Comparison of ENCODE assay signal across 8 cellular contexts in genomic region chr17:4948997-4949320, GRCh38. TPM values are rescaled to one million over a fixed set of nuclear protein-coding genes. Genes with fewer than 3 reads are reported as not detected.
DNase-seq lines count a peak whose midpoint lies in the region; ATAC-seq and TF ChIP-seq lines count a peak whose summit lies in the region.

No MANE protein-coding gene starts in this region.

- BruUV-seq in IMR-90 (replicated peaks; lab: Mats Ljungman, UMichigan): no TSS peak

- in situ Hi-C loops in IMR-90 (cut with MboI; ENCODE audit: low sequenced_read_pairs): no loop called here
- in situ Hi-C loops in SK-MEL-5 (cut with HindIII; ENCODE audit: low pct_unique_long_range_greater_than_20kb, low sequenced_read_pairs): no loop called here

- H2AFZ ChIP-seq in IMR-90 (replicated peaks; ENCODE audit: low read length, poor library complexity): peak overlapping the region; percentile 85

- intact Hi-C loops in IMR-90 (cut with micrococcal nuclease): loop anchor here (1.0 kb wide), 2 partner anchors 18 to 38 kb away; partner anchors contain the start of genes CAMTA2 and SPAG7
- intact Hi-C loops in adrenal gland (cut with DNase I): no loop called here
- intact Hi-C loops in left cardiac atrium (cut with DNase I): no loop called here

- H3K27ac ChIP-seq in IMR-90 (ENCODE audit: insufficient read depth, low read length) (peak overlapping the region; percentile 91), adrenal gland (peak overlapping the region; percentile 83 to 99 (median 96))

- H3K4me3 ChIP-seq in IMR-90 (ENCODE audit: insufficient read depth, low read depth, low read length): peak overlapping the region; percentile 98
- peak overlapping the region in 2 of 4 donors; percentile 85 to 98 for H3K4me3 ChIP-seq in adrenal gland

- peak overlapping the region; percentile 5; the same call in 1 of the 3 replicates for H2BK15ac ChIP-seq in IMR-90 (ENCODE audit: low read depth, low read length)

- peak overlapping the region; percentile 89 for H3K23ac ChIP-seq in IMR-90 (ENCODE audit: low read depth, low read length)

- peaks cover 38% of the 10 kb centered on the region for H3K4me1 ChIP-seq in IMR-90 (ENCODE audit: control insufficient read depth, insufficient read depth, low read length)
- peaks cover 30 to 39% of the 10 kb centered on the region in 2 donors for H3K4me1 ChIP-seq in adrenal gland (replicated peaks in 1 of 2)

- H3K36me3 ChIP-seq in IMR-90 (ENCODE audit: control insufficient read depth, insufficient read depth, low read length) (peaks cover 26% of the 10 kb centered on the region), adrenal gland (replicated peaks in 1 of 2) (peaks cover 0 to 28% of the 10 kb centered on the region in 2 donors)

- H4K8ac ChIP-seq in IMR-90 (ENCODE audit: low read depth in 2 of 2, low read length in 2 of 2): peak overlapping the region; percentile 62 to 86

- H3K18ac ChIP-seq in IMR-90 (ENCODE audit: low read depth, low read length): peak overlapping the region; percentile 71

- H3K27me3 ChIP-seq in IMR-90 (ENCODE audit: control insufficient read depth, insufficient read depth, low read length) (no peaks in the 10 kb centered on the region), adrenal gland (no peaks in the 10 kb centered on the region)

- DNase-seq in COLO829 (ENCODE audit: low spot score) (peak; percentile 88), IMR-90 (peak; percentile 89), SK-MEL-5 (ENCODE audit: low read depth, low spot score) (peak; percentile 90), adrenal gland (peak; percentile 81 to 85 (median 82)), left cardiac atrium (peak; percentile 87), renal cortical epithelial cell (ENCODE audit: low read depth) (peak; percentile 57)

- H3K79me1 ChIP-seq in IMR-90 (ENCODE audit: low read depth in 1 of 2, low read length in 2 of 2): peaks cover 17 to 40% of the 10 kb centered on the region in 2 experiments; a peak in 3 of 4 replicates

- peak overlapping the region; percentile 74 for H3K4me2 ChIP-seq in IMR-90 (ENCODE audit: low read depth, low read length)

- H3K9me3 ChIP-seq in IMR-90 (ENCODE audit: control insufficient read depth, insufficient read depth, low read length) (no peaks in the 10 kb centered on the region), adrenal gland (replicated peaks in 1 of 3) (no peaks in the 10 kb centered on the region)

- H4K91ac ChIP-seq in IMR-90 (ENCODE audit: insufficient read depth, low read depth, low read length): peak overlapping the region; percentile 91

- no peak overlapping the region for H2BK20ac ChIP-seq in IMR-90 (ENCODE audit: low read depth, low read length)

- peak overlapping the region; percentile 96 for H2AK9ac ChIP-seq in IMR-90 (replicated peaks; ENCODE audit: low read depth, low read length, poor library complexity)

- H4K20me1 ChIP-seq in IMR-90 (ENCODE audit: insufficient read depth, low read length): peaks cover 46% of the 10 kb centered on the region

- peak overlapping the region; percentile 97 for H3K4ac ChIP-seq in IMR-90 (ENCODE audit: low read depth, low read length)

- peaks cover 27% of the 10 kb centered on the region; the same call in 1 of the 2 replicates for H3K9me1 ChIP-seq in IMR-90 (ENCODE audit: insufficient read depth, low read length)

- peak overlapping the region; percentile 85 for H2BK120ac ChIP-seq in IMR-90 (ENCODE audit: low read depth, low read length)

- H4K5ac ChIP-seq in IMR-90 (ENCODE audit: low read depth, low read length): peak overlapping the region; percentile 61

- H2AK5ac ChIP-seq in IMR-90 (ENCODE audit: low read depth, low read length): peak overlapping the region; percentile 79

- peak overlapping the region; percentile 95 for H3K56ac ChIP-seq in IMR-90 (ENCODE audit: extremely low read depth, insufficient read depth, low read length)

- ATAC-seq in GM19438 (IDR thresholded peaks at IDR 0.05; ENCODE audit: low read depth, unreplicated experiment): peak; percentile 35
- peak; percentile 62 for ATAC-seq in IMR-90 (ENCODE audit: low read depth)
- peak; percentile 77 to 82 for ATAC-seq in left cardiac atrium
- no peak for ATAC-seq in HG03469 (IDR thresholded peaks at IDR 0.05; ENCODE audit: unreplicated experiment)

- no peak for TF ChIP-seq RAD21 in IMR-90 (IDR thresholded peaks at IDR 0.05; ENCODE audit: low read length)

- peak overlapping the region; percentile 90 for H2BK5ac ChIP-seq in IMR-90 (ENCODE audit: low read depth, low read length, poor library complexity, severe bottlenecking)

- dilution Hi-C loops in IMR-90 (cut with HindIII; ENCODE audit: low sequenced_read_pairs, unreplicated experiment): no loop called here

- no peak for TF ChIP-seq CTCF in IMR-90 (conservative IDR thresholded peaks at IDR 0.05; ENCODE audit: low read depth, low read length)
- TF ChIP-seq CTCF in adrenal gland (IDR thresholded peaks at IDR 0.05): no peak

- no peak; the same call in 1 of the 2 replicates for TF ChIP-seq POLR2A in IMR-90 (IDR thresholded peaks at IDR 0.05; ENCODE audit: low read depth, low read length)
- TF ChIP-seq POLR2A in adrenal gland (IDR thresholded peaks at IDR 0.05): peak; percentile 43 to 62

- peak overlapping the region; percentile 87 for H3K9ac ChIP-seq in IMR-90 (ENCODE audit: low read depth, low read length)

- CTCF ChIA-PET in IMR-90 (lab: Yijun Ruan, JAX): no interaction called here

- WGBS in IMR-90 (ENCODE audit: extremely low coverage in 2 of 2, insufficient read length in 1 of 2), 2 experiments: 0% methylated on average over 2 of the region's 29 CpGs; no CpG with 5 or more reads in 1 of the 2 experiments
- WGBS in adrenal gland, 4 donors: 0 to 1% (median 0%) methylated on average over 2 to 29 of the region's 29 CpGs

- H3K14ac ChIP-seq in IMR-90 (replicated peaks; ENCODE audit: low read depth, low read length): peak overlapping the region; percentile 98

- POLR2A ChIA-PET in IMR-90 (lab: Charles Lee; ENCODE audit: unreplicated experiment): interaction anchor here (0.6 to 3.5 kb wide), 3 partner anchors 8 to 392 kb away, joined by 3 to 19 read pairs (median 4); partner anchors contain the start of gene SPAG7

RNA-seq across cellular contexts. Expression of gene PFN1, which starts 0.6 kb away (rescaled TPM):
- total RNA-seq in IMR-90 (2012; rRNA removed): 348 and 432 TPM in 2 replicates
- polyA plus RNA-seq in IMR-90 (2012; rRNA removed): 1,671 and 2,152 TPM in 2 replicates
- 2,723 and 2,770 TPM in 2 replicates for polyA plus RNA-seq in IMR-90 (2012; cell fraction: cytosol; rRNA removed)
- polyA plus RNA-seq in IMR-90 (2012; cell fraction: nucleus; rRNA removed; ENCODE audit: low replicate concordance): 690 and 857 TPM in 2 replicates
- 714 and 787 TPM in 2 replicates for total RNA-seq in SK-MEL-5 (2014; rRNA removed; shearing (Covaris generic))
- polyA plus RNA-seq in SK-MEL-5 (2015; cell fraction: cytosol; rRNA removed): 1,452 and 1,839 TPM in 2 replicates
- 277 and 295 TPM in 2 replicates for polyA plus RNA-seq in SK-MEL-5 (2015; cell fraction: nucleus; rRNA removed)
- 1,000 to 10,000 TPM in 1 of 8 donors, 100 to 1,000 TPM in 7; 357 to 1,056 (median 454) TPM for total RNA-seq in adrenal gland
- 100 to 1,000 TPM; 310 to 593 (median 390) TPM for polyA plus RNA-seq in adrenal gland
- total RNA-seq in left cardiac atrium: 100 to 1,000 TPM; 254 to 303 TPM
- total RNA-seq in renal cortical epithelial cell: 549 and 701 TPM in 2 replicates

RNA-seq across cellular contexts. Expression of gene ENO3, which starts 2.0 kb away (rescaled TPM):
- total RNA-seq in IMR-90 (2012; rRNA removed): 1.4 TPM in 2 replicates
- 4.2 and 5.1 TPM in 2 replicates for polyA plus RNA-seq in IMR-90 (2012; rRNA removed)
- polyA plus RNA-seq in IMR-90 (2012; cell fraction: cytosol; rRNA removed): 1.6 and 2.8 TPM in 2 replicates
- 52.7 and 54.4 TPM in 2 replicates for polyA plus RNA-seq in IMR-90 (2012; cell fraction: nucleus; rRNA removed; ENCODE audit: low replicate concordance)
- total RNA-seq in SK-MEL-5 (2014; rRNA removed; shearing (Covaris generic)): 3.6 and 4.3 TPM in 2 replicates
- polyA plus RNA-seq in SK-MEL-5 (2015; cell fraction: cytosol; rRNA removed): 4.0 and 6.6 TPM in 2 replicates
- 99.7 and 106 TPM in 2 replicates for polyA plus RNA-seq in SK-MEL-5 (2015; cell fraction: nucleus; rRNA removed)
- 10 to 100 TPM in 2 of 8 donors, 1 to 10 TPM in 6; 1.6 to 13.6 (median 4.2) TPM for total RNA-seq in adrenal gland
- polyA plus RNA-seq in adrenal gland: 10 to 100 TPM in 2 of 3 donors, 1 to 10 TPM in 1; 2.5 to 64.8 (median 22.0) TPM
- 100 to 1,000 TPM; 149 to 228 TPM for total RNA-seq in left cardiac atrium
- total RNA-seq in renal cortical epithelial cell: 5.3 and 6.6 TPM in 2 replicates

RNA-seq across cellular contexts. Expression of gene RNF167, which starts 8.9 kb away (rescaled TPM):
- 13.1 and 13.3 TPM in 2 replicates for total RNA-seq in IMR-90 (2012; rRNA removed)
- 79.5 and 83.6 TPM in 2 replicates for polyA plus RNA-seq in IMR-90 (2012; rRNA removed)
- 41.9 and 55.4 TPM in 2 replicates for polyA plus RNA-seq in IMR-90 (2012; cell fraction: cytosol; rRNA removed)
- 69.1 and 86.3 TPM in 2 replicates for polyA plus RNA-seq in IMR-90 (2012; cell fraction: nucleus; rRNA removed; ENCODE audit: low replicate concordance)
- total RNA-seq in SK-MEL-5 (2014; rRNA removed; shearing (Covaris generic)): 30.6 and 38.3 TPM in 2 replicates
- polyA plus RNA-seq in SK-MEL-5 (2015; cell fraction: cytosol; rRNA removed): 113 and 132 TPM in 2 replicates
- 72.5 and 97.8 TPM in 2 replicates for polyA plus RNA-seq in SK-MEL-5 (2015; cell fraction: nucleus; rRNA removed)
- 100 to 1,000 TPM in 4 of 8 donors, 10 to 100 TPM in 4; 46.7 to 130 (median 94.5) TPM for total RNA-seq in adrenal gland
- polyA plus RNA-seq in adrenal gland: 100 to 1,000 TPM; 134 to 252 (median 240) TPM
- total RNA-seq in left cardiac atrium: 10 to 100 TPM; 76.2 to 95.6 TPM
- total RNA-seq in renal cortical epithelial cell: 16.1 and 43.6 TPM in 2 replicates

RNA-seq across cellular contexts. Expression of gene SLC25A11, which starts 9.1 kb away (rescaled TPM):
- total RNA-seq in IMR-90 (2012; rRNA removed) (30.8 and 35.0 TPM in 2 replicates), adrenal gland (10 to 100 TPM; 65.3 to 77.7 (median 68.5) TPM), left cardiac atrium (100 to 1,000 TPM; 166 to 175 TPM), renal cortical epithelial cell (40.1 and 56.2 TPM in 2 replicates)
- polyA plus RNA-seq in IMR-90 (2012; rRNA removed) (62.2 and 68.2 TPM in 2 replicates), adrenal gland (10 to 100 TPM; 37.8 to 57.1 (median 40.3) TPM)
- 58.3 and 80.2 TPM in 2 replicates for polyA plus RNA-seq in IMR-90 (2012; cell fraction: cytosol; rRNA removed)
- polyA plus RNA-seq in IMR-90 (2012; cell fraction: nucleus; rRNA removed; ENCODE audit: low replicate concordance): 29.2 and 53.6 TPM in 2 replicates
- total RNA-seq in SK-MEL-5 (2014; rRNA removed; shearing (Covaris generic)): 115 and 129 TPM in 2 replicates
- 131 and 165 TPM in 2 replicates for polyA plus RNA-seq in SK-MEL-5 (2015; cell fraction: cytosol; rRNA removed)
- polyA plus RNA-seq in SK-MEL-5 (2015; cell fraction: nucleus; rRNA removed): 63.2 and 67.9 TPM in 2 replicates

RNA-seq across cellular contexts. Expression of gene GP1BA, which starts 16.9 kb away (rescaled TPM):
- not detected in 2 replicates for total RNA-seq in IMR-90 (2012; rRNA removed)
- polyA plus RNA-seq in IMR-90 (2012; rRNA removed): not detected in 2 replicates
- polyA plus RNA-seq in IMR-90 (2012; cell fraction: cytosol; rRNA removed): 0.03 TPM in 1 of 2 replicates, not detected in the other
- polyA plus RNA-seq in IMR-90 (2012; cell fraction: nucleus; rRNA removed; ENCODE audit: low replicate concordance): not detected in 2 replicates
- not detected in 2 replicates for total RNA-seq in SK-MEL-5 (2014; rRNA removed; shearing (Covaris generic))
- polyA plus RNA-seq in SK-MEL-5 (2015; cell fraction: cytosol; rRNA removed): not detected in 2 replicates
- polyA plus RNA-seq in SK-MEL-5 (2015; cell fraction: nucleus; rRNA removed): not detected in 2 replicates
- total RNA-seq in adrenal gland: under 1 TPM in 1 of 8 donors, not detected in 7; 0.08 TPM
- not detected for polyA plus RNA-seq in adrenal gland
- total RNA-seq in left cardiac atrium: under 1 TPM; 0.13 to 0.15 TPM
- not detected in 2 replicates for total RNA-seq in renal cortical epithelial cell

Comparison
In these comparisons a context has a peak if more than half of its experiments do, and no peak if none do; other contexts are left out.
1. RNA of gene ENO3, which starts 2.0 kb away (total RNA-seq): 149 to 228 TPM in left cardiac atrium; 5.3 to 6.6 TPM in renal cortical epithelial cell, 1.6 to 13.6 TPM in adrenal gland, 3.6 to 4.3 TPM in SK-MEL-5 and 1.4 TPM in IMR-90; every median in the first group is over 10 times any median in the second.
2. Peak in every context shown above with its lines, with median percentiles within 50 percentile points of each other: DNase-seq.